In genomic region chr4:76251448-76252270, GRCh38 we compare ENCODE assay signal across 8 cellular contexts. TPM values are rescaled to one million over a fixed set of nuclear protein-coding genes. Genes with fewer than 3 reads are reported as not detected.
DNase-seq lines count a peak whose midpoint lies in the region; ATAC-seq and TF ChIP-seq lines count a peak whose summit lies in the region.

A gene with protein sequence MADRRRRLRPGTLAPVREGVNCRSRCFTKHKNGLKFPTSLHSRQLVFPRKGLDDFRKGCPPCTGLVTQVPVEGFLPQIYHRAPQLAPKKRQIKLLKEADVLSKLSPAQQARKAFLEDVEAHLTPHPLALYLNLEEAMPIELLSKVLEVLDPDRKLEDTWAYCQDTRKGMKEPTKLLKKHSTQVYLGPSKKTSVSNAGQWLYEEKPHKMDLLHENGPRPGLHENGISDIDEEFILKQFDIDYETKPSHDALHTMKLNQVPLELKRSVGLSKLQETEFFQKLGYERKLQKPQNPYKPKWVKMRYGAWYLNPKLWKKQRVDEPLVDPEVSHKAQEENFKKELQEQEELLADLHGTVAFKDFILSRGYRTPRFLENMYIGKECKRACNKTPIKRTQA (plus strand): TSS chr4:76251721. CDS start chr4:76251747, 26 bp downstream.

- TF ChIP-seq CTCF in GM12874 (IDR thresholded peaks at IDR 0.05; ENCODE audit: insufficient read depth, low read depth, low read length): 0 out of 2 replicates have a peak, but pooled peaks have one; percentile 25
- peak; percentile 1 for TF ChIP-seq CTCF in cardiac fibroblast (IDR thresholded peaks at IDR 0.05; ENCODE audit: low read depth, low read length)
- TF ChIP-seq CTCF in gastrocnemius medialis (IDR thresholded peaks at IDR 0.05 in 4 of 5, conservative IDR thresholded peaks at IDR 0.05 in 1 of 5): peak; percentile 38 to 63 (median 53)

- H3K4me3 Mint-ChIP-seq in immature natural killer cell: peak within 1 kb of the TSS; percentile 72 to 84 (median 82)

- H3K27me3 ChIP-seq in gastrocnemius medialis: no peaks in the 10 kb centered on the region

- peak; percentile 89 to 92 for ATAC-seq in gastrocnemius medialis
- no peak for ATAC-seq in HG02870 (IDR thresholded peaks at IDR 0.05; ENCODE audit: unreplicated experiment)
- ATAC-seq in HG03280 (IDR thresholded peaks at IDR 0.05; ENCODE audit: unreplicated experiment): no peak

- no peaks in the 10 kb centered on the region for H3K9me3 Mint-ChIP-seq in immature natural killer cell

- intact Hi-C loops in gastrocnemius medialis (cut with DNase I; ENCODE audit: low total_unique reads): loop anchor here (1.0 to 10.0 kb wide), 4 partner anchors 50 to 259 kb away; partner anchors contain the start of gene SDAD1

- peaks cover 5 to 16% of the 10 kb centered on the region in 2 donors for H3K4me1 Mint-ChIP-seq in immature natural killer cell

- peaks cover 3 to 8% of the 10 kb centered on the region in 2 donors for H3K4me1 ChIP-seq in gastrocnemius medialis

- peak; percentile 65 for DNase-seq in NCI-H1105 treated with DMSO at 0.1 percent for 48 hours (lab: John Stamatoyannopoulos, UW)
- DNase-seq in T1000 (lab: John Stamatoyannopoulos, UW): peak; percentile 35
- DNase-seq in cardiac fibroblast (ENCODE audit: low read depth in 2 of 2): peak; percentile 19 to 61
- DNase-seq in immature natural killer cell: peak; percentile 66 to 71 (median 68)
- peak; percentile 73 to 85 for DNase-seq in gastrocnemius medialis

- peaks cover 27 to 33% (median 28%) of the 10 kb centered on the region in 3 donors for H3K27me3 Mint-ChIP-seq in immature natural killer cell (ENCODE audit: low read depth in 3 of 3)

- H3K36me3 ChIP-seq in gastrocnemius medialis: no peaks in the 10 kb centered on the region

- H3K27ac Mint-ChIP-seq in immature natural killer cell: peak within 1 kb of the TSS in 4 of 6 donors; percentile 18 to 67 (median 57)

- in situ Hi-C loops in gastrocnemius medialis (cut with MboI; ENCODE audit: low sequenced_read_pairs in 4 of 4): loop anchor here in 1 of 4 donors (25.0 kb wide), 1 partner anchor 261 kb away; no protein-coding TSS in a partner anchor

- H3K4me3 ChIP-seq in cardiac fibroblast (replicated peaks in 1 of 2; ENCODE audit: low read depth in 2 of 2, low read length in 2 of 2): peak within 1 kb of the TSS; percentile 45 to 53
- H3K4me3 ChIP-seq in gastrocnemius medialis: peak within 1 kb of the TSS; percentile 63 to 84 (median 65)

- TF ChIP-seq POLR2A in gastrocnemius medialis (IDR thresholded peaks at IDR 0.05): peak; percentile 14 to 52

- no peaks in the 10 kb centered on the region for H3K9me3 ChIP-seq in gastrocnemius medialis

- no peaks in the 10 kb centered on the region for H3K36me3 Mint-ChIP-seq in immature natural killer cell

- peak within 1 kb of the TSS; percentile 73 to 90 (median 78) for H3K27ac ChIP-seq in gastrocnemius medialis

RNA-seq across cellular contexts. Expression of the gene that starts here (rescaled TPM):
- not detected for polyA plus RNA-seq in immature natural killer cell
- total RNA-seq in gastrocnemius medialis: 1 to 10 TPM in 3 of 4 donors, under 1 TPM in 1; 0.56 to 6.8 (median 3.8) TPM

Comparison
In these comparisons a context has a peak if more than half of its experiments do, and no peak if none do; other contexts are left out.
1. Peak in DNase-seq in immature natural killer cell; RNA of the gene not detected or under 1 TPM.
2. CTCF ChIP-seq: peak in every context shown above with its lines; median percentile 53 in gastrocnemius medialis; 25 in GM12874; 1 in cardiac fibroblast.
3. ATAC-seq: peak in gastrocnemius medialis (2 of 2); none in HG02870 (single experiment) and HG03280 (single experiment).
4. Peak in every context shown above with its lines, with median percentiles within 50 percentile points of each other: DNase-seq.